ENCODE assay signal across 8 cellular contexts in genomic region chr3:5019411-5020261, GRCh38. TPM values are rescaled to one million over a fixed set of nuclear protein-coding genes. Genes with fewer than 3 reads are reported as not detected.
DNase-seq lines count a peak whose midpoint lies in the region; ATAC-seq and TF ChIP-seq lines count a peak whose summit lies in the region.

No MANE protein-coding gene starts in this region.

- ATAC-seq in RWPE2 (ENCODE audit: low read depth) (no peak), GM21717 (IDR thresholded peaks at IDR 0.05; ENCODE audit: unreplicated experiment) (no peak)

- peaks cover 34 to 52% of the 10 kb centered on the region in 2 donors for H3K4me1 Mint-ChIP-seq in immature natural killer cell

- H3K9me3 ChIP-seq in RWPE2 (ENCODE audit: severe bottlenecking) = no peaks in the 10 kb centered on the region

- peak overlapping the region; percentile 99 for H3K27ac ChIP-seq in RWPE2 (ENCODE audit: poor library complexity, severe bottlenecking)

- peaks cover 0 to 1% (median 0%) of the 10 kb centered on the region in 6 donors for H3K9me3 Mint-ChIP-seq in immature natural killer cell

- TF ChIP-seq CTCF in RWPE2 (IDR thresholded peaks at IDR 0.05; ENCODE audit: poor library complexity, severe bottlenecking) = no peak

- H3K4me3 ChIP-seq in RWPE2 (ENCODE audit: severe bottlenecking) = no peak overlapping the region

- H3K27ac Mint-ChIP-seq in immature natural killer cell = peak overlapping the region; percentile 37 to 75 (median 62)

- peaks cover 2 to 8% (median 3%) of the 10 kb centered on the region in 3 donors for H3K27me3 Mint-ChIP-seq in immature natural killer cell (ENCODE audit: low read depth in 3 of 3)

- in situ Hi-C loops in KBM-7 (cut with MboI; ENCODE audit: low pct_unique_long_range_greater_than_20kb, low sequenced_read_pairs) = no loop called here

- H3K27me3 ChIP-seq in RWPE2 (ENCODE audit: insufficient read depth, poor library complexity, severe bottlenecking) = no peaks in the 10 kb centered on the region

- peak overlapping the region in 4 of 5 donors; percentile 8 to 67 (median 28) for H3K4me3 Mint-ChIP-seq in immature natural killer cell

- H3K36me3 ChIP-seq in RWPE2 (ENCODE audit: low read depth) = no peaks in the 10 kb centered on the region

- DNase-seq in RWPE2 (ENCODE audit: low spot score) = no peak
- DNase-seq in activated T-cell treated with anti-CD3 and anti-CD28 coated beads for 24 hours (ENCODE audit: low read depth) = peak; percentile 55
- DNase-seq in immature natural killer cell = peak in 1 of 3 donors; percentile 36
- peak; percentile 53 for DNase-seq in stimulated activated CD8-positive, alpha-beta memory T cell treated with anti-CD3 and anti-CD28 coated beads, Interleukin-4, amount 100 ng/mL, for 24 hours (ENCODE audit: low read depth)
- no peak for DNase-seq in RKO (ENCODE audit: low spot score)
- DNase-seq in KBM-7 = no peak
- DNase-seq in HuH-7.5 (ENCODE audit: low spot score) = no peak

- H3K36me3 Mint-ChIP-seq in immature natural killer cell = no peaks in the 10 kb centered on the region

- peaks cover 70% of the 10 kb centered on the region for H3K4me1 ChIP-seq in RWPE2 (ENCODE audit: insufficient read depth, poor library complexity, severe bottlenecking)

RNA-seq across cellular contexts. Expression of gene BHLHE40, which starts 40.4 kb away (rescaled TPM):
- polyA plus RNA-seq in immature natural killer cell = 10 to 100 TPM; 51.4 to 91.9 (median 64.4) TPM

Comparison
In these comparisons a context has a peak if more than half of its experiments do, and no peak if none do; other contexts are left out.
1. DNase-seq: peak in activated T-cell treated with anti-CD3 and anti-CD28 coated beads for 24 hours (single experiment) and stimulated activated CD8-positive, alpha-beta memory T cell treated with anti-CD3 and anti-CD28 coated beads, Interleukin-4, amount 100 ng/mL, for 24 hours (single experiment); none in RWPE2 (single experiment), RKO (single experiment), KBM-7 (single experiment) and HuH-7.5 (single experiment).